1 cellular context compared by ENCODE assay signal in the genomic region with DNA sequence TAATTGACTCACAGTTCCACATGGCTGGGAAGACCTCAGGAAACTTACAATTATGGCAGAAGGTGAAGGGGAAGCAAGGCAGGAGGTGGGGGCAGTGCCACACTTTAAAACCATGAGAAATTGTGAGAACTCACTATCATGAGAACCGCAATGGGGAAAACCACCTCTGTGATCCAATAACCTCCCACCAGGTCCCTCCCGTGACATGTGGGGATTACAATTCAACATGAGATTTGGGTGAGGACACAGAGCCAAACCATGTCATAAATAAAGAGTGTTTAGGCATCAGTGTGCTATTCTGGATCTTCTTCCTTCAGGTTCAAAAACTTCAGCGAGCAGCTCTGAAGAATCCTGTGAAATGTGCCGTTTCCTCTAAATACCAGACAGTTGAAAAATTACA.
TF ChIP-seq lines count a peak whose summit lies in the region.

No MANE protein-coding gene starts in this region.

TF ChIP-seq in IMR-90, 13 proteins besides CTCF, POLR2A, EP300 and RAD21:
- TF ChIP-seq CHD1 (IDR thresholded peaks at IDR 0.05; ENCODE audit: low read depth, low read length) (no peak), MXI1 (IDR thresholded peaks at IDR 0.05; ENCODE audit: borderline replicate concordance, low read depth, low read length) (no peak), RFX5 (IDR thresholded peaks at IDR 0.05; ENCODE audit: low read depth, low read length) (no peak), MAFK (IDR thresholded peaks at IDR 0.05; ENCODE audit: low read depth, low read length) (no peak), ELK1 (IDR thresholded peaks at IDR 0.05; ENCODE audit: borderline replicate concordance, low read depth, low read length) (no peak), SMC3 (IDR thresholded peaks at IDR 0.05; ENCODE audit: low read depth, low read length) (no peak), MAZ (IDR thresholded peaks at IDR 0.05; ENCODE audit: borderline replicate concordance, low read depth, low read length) (no peak), CEBPB (IDR thresholded peaks at IDR 0.05; ENCODE audit: low read depth, low read length) (no peak), RCOR1 (IDR thresholded peaks at IDR 0.05; ENCODE audit: insufficient replicate concordance, low read length) (no peak), NFE2L2 (IDR thresholded peaks at IDR 0.05; ENCODE audit: low read depth, low read length) (no peak), FOS (IDR thresholded peaks at IDR 0.05; ENCODE audit: low read depth, low read length) (no peak), BHLHE40 (IDR thresholded peaks at IDR 0.05; ENCODE audit: low read depth, low read length) (no peak)
- TF ChIP-seq, protein P1, sequence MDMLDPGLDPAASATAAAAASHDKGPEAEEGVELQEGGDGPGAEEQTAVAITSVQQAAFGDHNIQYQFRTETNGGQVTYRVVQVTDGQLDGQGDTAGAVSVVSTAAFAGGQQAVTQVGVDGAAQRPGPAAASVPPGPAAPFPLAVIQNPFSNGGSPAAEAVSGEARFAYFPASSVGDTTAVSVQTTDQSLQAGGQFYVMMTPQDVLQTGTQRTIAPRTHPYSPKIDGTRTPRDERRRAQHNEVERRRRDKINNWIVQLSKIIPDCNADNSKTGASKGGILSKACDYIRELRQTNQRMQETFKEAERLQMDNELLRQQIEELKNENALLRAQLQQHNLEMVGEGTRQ (IDR thresholded peaks at IDR 0.05; ENCODE audit: low read depth, low read length): no peak
TF ChIP-seq in IMR-90: peak in this region for 0.
